In genomic region chr5:113053614-113054013, GRCh38 we compare ENCODE assay signal across 24 cellular contexts.
DNase-seq lines count a peak whose midpoint lies in the region; ATAC-seq and TF ChIP-seq lines count a peak whose summit lies in the region.
"Had no signal": no experiment of that assay in that cellular context is flagged by ENCODE, and none has a peak within 500 bp of the region (broad histone marks: within the 10 kb centered on the region; RNA-seq: fewer than 3 reads in every experiment).

No MANE protein-coding gene starts in this region.

- H2BK12ac ChIP-seq in mesenchymal stem cell (ENCODE audit: low read length in 2 of 2), result no peak overlapping the region

- H3K18ac ChIP-seq in mesenchymal stem cell (ENCODE audit: low read depth in 1 of 2, low read length in 2 of 2), result no peak overlapping the region

- WGBS in mesenchymal stem cell, result 79% methylated on average over 7 of the region's 8 CpGs

- no peak overlapping the region for H3K9ac ChIP-seq in mesenchymal stem cell (ENCODE audit: low read length)

- DNase-seq in Right ventricle myocardium inferior (ENCODE audit: missing footprints) (no peak), right atrium auricular region (ENCODE audit: low spot score) (no peak), cardiac fibroblast (ENCODE audit: low read depth in 2 of 2) (peak; percentile 45 to 87), mesenchymal stem cell (peak; percentile 81), uterus (peak; percentile 85 to 89), omental fat pad (ENCODE audit: low spot score) (no peak), AG20443 (ENCODE audit: low spot score) (no peak), NCI-H345 (lab: John Stamatoyannopoulos, UW) (no peak)
- DNase-seq: Calu3; central memory CD4-positive, alpha-beta T cell; dorsolateral prefrontal cortex; gastrocnemius medialis; HFFc6; mesendoderm; NCI-H146; NCI-H82; OCI-M1; spleen; stimulated activated CD4-positive, alpha-beta T cell treated with anti-CD3 and anti-CD28 coated beads, Interleukin-4, amount 100 ng/mL, for 4 hours; stomach; T-helper 17 cell; WERI-Rb-1 had no signal

- TF ChIP-seq CTCF in right atrium auricular region (IDR thresholded peaks at IDR 0.05) (no peak), cardiac fibroblast (IDR thresholded peaks at IDR 0.05; ENCODE audit: low read depth, low read length) (no peak), uterus (IDR thresholded peaks at IDR 0.05) (no peak), omental fat pad (IDR thresholded peaks at IDR 0.05) (no peak)

- H3K36me3 ChIP-seq in right atrium auricular region (peaks cover 10% of the 10 kb centered on the region), mesenchymal stem cell (ENCODE audit: control insufficient read depth in 1 of 2, insufficient read depth in 2 of 2, low read depth in 1 of 2, low read length in 2 of 2) (peaks cover 32 to 53% of the 10 kb centered on the region in 2 experiments), uterus (no peaks in the 10 kb centered on the region)
- H3K36me3 ChIP-seq: adrenal gland, gastrocnemius medialis, prostate gland had no signal

- no peak overlapping the region for H2BK15ac ChIP-seq in mesenchymal stem cell (ENCODE audit: low read depth, poor library complexity, severe bottlenecking)

- H3K27ac ChIP-seq in right atrium auricular region, result no peak overlapping the region
- no peak overlapping the region for H3K27ac ChIP-seq in mesenchymal stem cell (ENCODE audit: low read length, poor library complexity, severe bottlenecking)
- H3K27ac ChIP-seq in uterus, result peak overlapping the region; percentile 53 to 62
- H3K27ac ChIP-seq: adrenal gland, dorsolateral prefrontal cortex, gastrocnemius medialis, prostate gland, spleen, stomach, WERI-Rb-1 had no signal

- intact Hi-C loops in Right ventricle myocardium inferior (cut with DNase I) (no loop called here), uterus (cut with DNase I; ENCODE audit: low total_unique reads) (no loop called here)

- no peak overlapping the region for H3K4me2 ChIP-seq in mesenchymal stem cell (ENCODE audit: low read length, poor library complexity, severe bottlenecking)

- no peak overlapping the region for H3K14ac ChIP-seq in mesenchymal stem cell (ENCODE audit: low read length in 2 of 2)

- H3K4me3 ChIP-seq in right atrium auricular region (no peak overlapping the region), cardiac fibroblast (replicated peaks in 1 of 2; ENCODE audit: low read depth in 2 of 2, low read length in 2 of 2) (no peak overlapping the region), mesenchymal stem cell (ENCODE audit: insufficient read depth in 1 of 2, low read depth in 1 of 2, low read length in 2 of 2) (no peak overlapping the region), uterus (no peak overlapping the region)
- H3K4me3 ChIP-seq: adrenal gland, dorsolateral prefrontal cortex, gastrocnemius medialis, prostate gland, spleen, stomach had no signal

- H3K4me1 ChIP-seq in right atrium auricular region (peaks cover 0 to 38% of the 10 kb centered on the region in 2 donors), mesenchymal stem cell (ENCODE audit: control insufficient read depth, insufficient read depth, low read depth, low read length) (peaks cover 17% of the 10 kb centered on the region), uterus (peaks cover 0 to 4% of the 10 kb centered on the region in 2 donors)
- H3K4me1 ChIP-seq: gastrocnemius medialis had no signal

- peaks cover 3% of the 10 kb centered on the region for H3K79me1 ChIP-seq in mesenchymal stem cell (replicated peaks; ENCODE audit: low read length, poor library complexity, severe bottlenecking)

- no peak overlapping the region for H4K91ac ChIP-seq in mesenchymal stem cell (ENCODE audit: low read length)

- no peak overlapping the region for H2BK120ac ChIP-seq in mesenchymal stem cell (ENCODE audit: low read depth, low read length)

- H4K8ac ChIP-seq in mesenchymal stem cell (ENCODE audit: low read length), result no peak overlapping the region

- ATAC-seq in Right ventricle myocardium inferior, result peak; percentile 33
- no peak for ATAC-seq in omental fat pad (ENCODE audit: low FRiP score)
- ATAC-seq: gastrocnemius medialis, T-helper 17 cell had no signal

- H3K23ac ChIP-seq in mesenchymal stem cell (ENCODE audit: low read length in 2 of 2), result no peak overlapping the region

- H2AFZ ChIP-seq in mesenchymal stem cell (ENCODE audit: low read depth, low read length), result no peak overlapping the region

- H3K9me3 ChIP-seq in right atrium auricular region (no peaks in the 10 kb centered on the region), mesenchymal stem cell (ENCODE audit: control insufficient read depth, low read length) (no peaks in the 10 kb centered on the region), uterus (no peaks in the 10 kb centered on the region)
- H3K9me3 ChIP-seq: adrenal gland, gastrocnemius medialis, prostate gland, spleen, stomach had no signal

- H3K4ac ChIP-seq in mesenchymal stem cell (ENCODE audit: low read depth in 1 of 2, low read length in 2 of 2), result no peak overlapping the region

- no peak overlapping the region for H2AK5ac ChIP-seq in mesenchymal stem cell (ENCODE audit: low read length, severe bottlenecking)

- H3K27me3 ChIP-seq in right atrium auricular region (no peaks in the 10 kb centered on the region), mesenchymal stem cell (ENCODE audit: control insufficient read depth in 1 of 2, insufficient read depth in 1 of 2, low read length in 2 of 2) (no peaks in the 10 kb centered on the region), uterus (no peaks in the 10 kb centered on the region)
- H3K27me3 ChIP-seq: adrenal gland, dorsolateral prefrontal cortex, gastrocnemius medialis, spleen, stomach had no signal

- no peak for TF ChIP-seq POLR2A in uterus (IDR thresholded peaks at IDR 0.05)

- H2BK5ac ChIP-seq in mesenchymal stem cell (ENCODE audit: low read depth, low read length, poor library complexity, severe bottlenecking), result no peak overlapping the region

Comparison
In these comparisons a context has a peak if more than half of its experiments do, and no peak if none do; other contexts are left out.
1. DNase-seq: peak in cardiac fibroblast (2 of 2), mesenchymal stem cell (single experiment) and uterus (2 of 2); none in Right ventricle myocardium inferior (single experiment), right atrium auricular region (single experiment), omental fat pad (single experiment), AG20443 (single experiment) and NCI-H345 (single experiment).
2. H3K27ac ChIP-seq: peak in uterus (2 of 2); none in right atrium auricular region (0 of 2) and mesenchymal stem cell (single experiment).